In the genomic region with DNA sequence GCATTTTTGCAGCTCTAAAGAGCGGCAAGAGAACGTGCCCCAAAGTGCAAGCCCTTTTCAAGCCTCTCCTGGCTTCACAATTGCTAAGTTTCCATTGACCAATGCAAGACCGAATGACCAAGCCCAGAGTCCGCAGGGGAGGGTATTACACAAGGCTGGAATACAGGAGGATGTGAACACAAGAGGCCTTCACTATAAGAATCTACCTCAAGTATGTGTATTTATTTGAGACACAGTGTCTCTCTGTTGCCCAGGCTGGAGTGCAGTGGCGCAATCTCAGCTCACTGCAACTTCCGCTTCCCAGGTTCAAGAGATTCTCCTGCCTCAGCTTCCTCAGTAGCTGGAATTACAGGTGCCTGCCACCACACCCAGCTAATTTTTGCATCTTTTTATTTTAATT, we compare ENCODE assay signal across 28 cellular contexts.
"Had no signal": no experiment of that assay in that cellular context is flagged by ENCODE, and none has a peak within 500 bp of the region (broad histone marks: within the 10 kb centered on the region; RNA-seq: fewer than 3 reads in every experiment).

No MANE protein-coding gene starts in this region.

- FAIRE-seq: bronchial epithelial cell, endothelial cell of umbilical vein, frontal cortex, TTC549 had no signal

- H3K27ac ChIP-seq: colonic mucosa, dorsolateral prefrontal cortex, sigmoid colon, thoracic aorta, WERI-Rb-1 had no signal

- DNase-seq: activated CD4-positive, alpha-beta T cell treated with anti-CD3 and anti-CD28 coated beads, Interleukin-2, amount 10 ng/mL, durations not matched to agents 7 days and 5 days; activated CD4-positive, CD25-positive, alpha-beta regulatory T cell treated with anti-CD3 and anti-CD28 coated beads, Interleukin-2, amount 50 U/mL, for 72 hours; activated CD8-positive, alpha-beta T cell treated with anti-CD3 and anti-CD28 coated beads for 36 hours; activated naive CD4-positive, alpha-beta T cell; activated naive CD8-positive, alpha-beta T cell treated with anti-CD3 and anti-CD28 coated beads for 36 hours; activated T-cell treated with anti-CD3 and anti-CD28 coated beads, Interleukin-2, amount 50 U/mL, for 24 hours; amniotic stem cell; colonic mucosa; dorsolateral prefrontal cortex; effector memory CD8-positive, alpha-beta T cell; glutamatergic neuron; hippocampal formation; left ventricle myocardium superior; mesendoderm; mucosa of descending colon; nephron progenitor cell; nucleus accumbens; posterior cingulate gyrus; sigmoid colon; stimulated activated CD4-positive, alpha-beta T cell treated with anti-CD3 and anti-CD28 coated beads, Interleukin-4, amount 100 ng/mL, for 1 hour; stimulated activated naive CD4-positive, alpha-beta T cell treated with Interleukin-2 at 50 U/mL for 16 hours; T-cell; WERI-Rb-1 had no signal

- H3K27me3 ChIP-seq: colonic mucosa, dorsolateral prefrontal cortex, sigmoid colon had no signal

- H3K4me1 ChIP-seq: colonic mucosa, sigmoid colon had no signal

- H3K36me3 ChIP-seq: colonic mucosa, sigmoid colon, thoracic aorta, WERI-Rb-1 had no signal

- H3K4me3 ChIP-seq: colonic mucosa, dorsolateral prefrontal cortex, mucosa of descending colon, sigmoid colon, thoracic aorta had no signal

- H3K9me3 ChIP-seq: colonic mucosa, thoracic aorta had no signal

- ATAC-seq: activated CD8-positive, alpha-beta T cell treated with anti-CD3 and anti-CD28 coated beads for 36 hours; effector memory CD8-positive, alpha-beta T cell; left ventricle myocardium superior; mucosa of descending colon; T-cell had no signal
